ENCODE assay signal across 25 cellular contexts in genomic region chr4:102104278-102104677, GRCh38.
"Had no signal": no experiment of that assay in that cellular context is flagged by ENCODE, and none has a peak within 500 bp of the region (broad histone marks: within the 10 kb centered on the region; RNA-seq: fewer than 3 reads in every experiment).

No MANE protein-coding gene starts in this region.

- H3K9ac ChIP-seq: neural progenitor cell had no signal

- H3K27me3 Mint-ChIP-seq: natural killer cell treated with Interleukin-12 subunit alpha and Interleukin-12 subunit beta and Interleukin-15 and Interleukin-18, amount 100 ng/mL, for 72 hours; progenitor cell of endocrine pancreas; stimulated activated naive B cell treated with anti-CD40 and anti-IgM and Interleukin-4, amounts not matched to agents 10 μg/mL and 1 μg/mL and 100 μg/mL, for 72 hours had no signal

- H3K27ac Mint-ChIP-seq: endodermal cell; mesothelial cell of epicardium; natural killer cell treated with Interleukin-12 subunit alpha and Interleukin-12 subunit beta and Interleukin-15 and Interleukin-18, amount 100 ng/mL, for 72 hours; neural progenitor cell; progenitor cell of endocrine pancreas; stimulated activated naive B cell treated with anti-CD40 and anti-IgM and Interleukin-4, amounts not matched to agents 10 μg/mL and 1 μg/mL and 100 μg/mL, for 72 hours had no signal

- H3K4me1 Mint-ChIP-seq: mesothelial cell of epicardium; neural progenitor cell; stimulated activated naive B cell treated with anti-CD40 and anti-IgM and Interleukin-4, amounts not matched to agents 10 μg/mL and 1 μg/mL and 100 μg/mL, for 72 hours had no signal

- DNase-seq: central memory CD4-positive, alpha-beta T cell; effector CD4-positive, alpha-beta T cell; endodermal cell; erythroblast; gastrocnemius medialis; glutamatergic neuron; left colon; nucleus accumbens; ovary; right lobe of liver; stimulated activated CD4-positive, alpha-beta T cell treated with anti-CD3 and anti-CD28 coated beads, Interleukin-2, amount 100 ng/mL, for 24 hours; stimulated activated CD4-positive, alpha-beta T cell treated with anti-CD3 and anti-CD28 coated beads, Interleukin-4, amount 100 ng/mL, for 4 hours; stimulated activated naive B cell treated with anti-CD40 and anti-IgM and Interleukin-4, amounts not matched to agents 10 μg/mL and 1 μg/mL and 100 μg/mL, for 72 hours; stomach; substantia nigra; transverse colon had no signal

- FAIRE-seq: endothelial cell of umbilical vein, keratinocyte had no signal

- H3K27me3 ChIP-seq: gastrocnemius medialis, neural progenitor cell, ovary, right lobe of liver, stomach, transverse colon had no signal

- ATAC-seq: gastrocnemius medialis; left colon; natural killer cell treated with Interleukin-12 subunit alpha and Interleukin-12 subunit beta and Interleukin-15 and Interleukin-18, amount 100 ng/mL, for 72 hours; right lobe of liver; stimulated activated naive B cell treated with anti-CD40 and anti-IgM and Interleukin-4, amounts not matched to agents 10 μg/mL and 1 μg/mL and 100 μg/mL, for 72 hours had no signal

- H3K4me1 ChIP-seq: gastrocnemius medialis, neural progenitor cell, right lobe of liver, stomach, transverse colon had no signal

- H3K27ac ChIP-seq: coronary artery, gastrocnemius medialis, neural progenitor cell, ovary, right lobe of liver, skin epidermis, stomach, thoracic aorta, transverse colon had no signal

- H3K4me3 ChIP-seq: coronary artery, gastrocnemius medialis, neural progenitor cell, ovary, right lobe of liver, skin epidermis, stomach, thoracic aorta, transverse colon had no signal

- H2AFZ ChIP-seq: neural progenitor cell had no signal

- H3K4me2 ChIP-seq: neural progenitor cell had no signal

- H3K36me3 ChIP-seq: gastrocnemius medialis, neural progenitor cell, ovary, right lobe of liver, stomach, thoracic aorta, transverse colon had no signal

- H3K4me3 Mint-ChIP-seq: endodermal cell; mesothelial cell of epicardium; natural killer cell treated with Interleukin-12 subunit alpha and Interleukin-12 subunit beta and Interleukin-15 and Interleukin-18, amount 100 ng/mL, for 72 hours; neural progenitor cell; stimulated activated naive B cell treated with anti-CD40 and anti-IgM and Interleukin-4, amounts not matched to agents 10 μg/mL and 1 μg/mL and 100 μg/mL, for 72 hours had no signal
